In genomic region chr7:140696679-140697446, GRCh38 we compare ENCODE assay signal across 1 cellular context.
TF ChIP-seq lines count a peak whose summit lies in the region.

Gene NDUFB2 (plus strand): TSS chr7:140696708. CDS start chr7:140696745, 37 bp downstream.

TF ChIP-seq in K562, 482 proteins besides CTCF, POLR2A, EP300 and RAD21 (continued from another document and continues in another):
- no peak for TF ChIP-seq ELK1 (CRISPR knock-in tag; IDR thresholded peaks at IDR 0.05)
- TF ChIP-seq ID3 (CRISPR knock-in tag; IDR thresholded peaks at IDR 0.05): no peak
- TF ChIP-seq ID3 (tag; IDR thresholded peaks at IDR 0.05): peak; percentile 82; the same call in 1 of the 2 replicates
- TF ChIP-seq MAX (CRISPR knock-in tag; IDR thresholded peaks at IDR 0.05): peak; percentile 98
- TF ChIP-seq GTF2E2 (tag; IDR thresholded peaks at IDR 0.05): 0 out of 2 replicates have a peak, but pooled peaks have one; percentile 57
- 0 out of 2 replicates have a peak, but pooled peaks have one; percentile 12 for TF ChIP-seq SMC3 (conservative IDR thresholded peaks at IDR 0.05; ENCODE audit: insufficient read depth, low read depth, low read length)
- TF ChIP-seq IRF2 (CRISPR knock-in tag; IDR thresholded peaks at IDR 0.05): no peak
- no peak for TF ChIP-seq HMG20B (CRISPR knock-in tag; IDR thresholded peaks at IDR 0.05)
- peak; percentile 14 to 91 for TF ChIP-seq AFF1 (IDR thresholded peaks at IDR 0.05; ENCODE audit: low read depth in 1 of 2, partially characterized antibody in 2 of 2)
- no peak for TF ChIP-seq CLOCK (CRISPR knock-in tag; IDR thresholded peaks at IDR 0.05; ENCODE audit: borderline replicate concordance)
- peak; percentile 86 to 88 for TF ChIP-seq NRF1 (conservative IDR thresholded peaks at IDR 0.05 in 1 of 2, IDR thresholded peaks at IDR 0.05 in 1 of 2)
- TF ChIP-seq POLR2B (IDR thresholded peaks at IDR 0.05; ENCODE audit: low read depth, partially characterized antibody): peak; percentile 97
- peak; percentile 89 for TF ChIP-seq RB1 (IDR thresholded peaks at IDR 0.05; ENCODE audit: low read depth)
- TF ChIP-seq PBX2 (CRISPR knock-in tag; IDR thresholded peaks at IDR 0.05; ENCODE audit: low read depth): no peak
- TF ChIP-seq PBX2 (tag; conservative IDR thresholded peaks at IDR 0.05; ENCODE audit: low read depth): no peak; the same call in 1 of the 2 replicates
- no peak; the same call in 1 of the 2 replicates for TF ChIP-seq ZNF121 (CRISPR knock-in tag; conservative IDR thresholded peaks at IDR 0.05)
- no peak for TF ChIP-seq NFE2L1 (tag; IDR thresholded peaks at IDR 0.05; ENCODE audit: borderline replicate concordance, low read depth)
- TF ChIP-seq ATF7 (IDR thresholded peaks at IDR 0.05): peak; percentile 96
- TF ChIP-seq CBFA2T3 (IDR thresholded peaks at IDR 0.05): no peak
- no peak for TF ChIP-seq NCOR1 (IDR thresholded peaks at IDR 0.05)
- TF ChIP-seq TAL1 (IDR thresholded peaks at IDR 0.05): no peak
- TF ChIP-seq CAMTA2 (CRISPR knock-in tag; conservative IDR thresholded peaks at IDR 0.05): no peak
- TF ChIP-seq SP1 (CRISPR knock-in tag; IDR thresholded peaks at IDR 0.05): peak; percentile 91
- peak; percentile 10; the same call in 1 of the 2 replicates for TF ChIP-seq BCOR (IDR thresholded peaks at IDR 0.05)
- no peak for TF ChIP-seq MTF1 (CRISPR knock-in tag; IDR thresholded peaks at IDR 0.05; ENCODE audit: borderline replicate concordance)
- TF ChIP-seq GABPB1 (CRISPR knock-in tag; IDR thresholded peaks at IDR 0.05): peak; percentile 87
- no peak for TF ChIP-seq ZNF347 (CRISPR knock-in tag; IDR thresholded peaks at IDR 0.05; ENCODE audit: low read depth)
- TF ChIP-seq CEBPG (CRISPR knock-in tag; IDR thresholded peaks at IDR 0.05): no peak
- TF ChIP-seq CEBPG (tag; conservative IDR thresholded peaks at IDR 0.05 in 1 of 2, IDR thresholded peaks at IDR 0.05 in 1 of 2): no peak
- no peak for TF ChIP-seq ADNP (tag; IDR thresholded peaks at IDR 0.05)
- TF ChIP-seq KHSRP (IDR thresholded peaks at IDR 0.05): 0 out of 2 replicates have a peak, but pooled peaks have one; percentile 4
- TF ChIP-seq EGR1 (conservative IDR thresholded peaks at IDR 0.05): peak; percentile 26
- no peak for TF ChIP-seq MCM7 (IDR thresholded peaks at IDR 0.05)
- TF ChIP-seq ZNF644 (tag; IDR thresholded peaks at IDR 0.05; ENCODE audit: low read depth): no peak
- TF ChIP-seq MGA (IDR thresholded peaks at IDR 0.05): peak; percentile 94
- TF ChIP-seq SMARCB1 (IDR thresholded peaks at IDR 0.05; ENCODE audit: insufficient read length, low read depth): no peak
- TF ChIP-seq MLX (CRISPR knock-in tag; conservative IDR thresholded peaks at IDR 0.05): no peak; a peak in 2 of 4 replicates
- TF ChIP-seq MAFG (tag; conservative IDR thresholded peaks at IDR 0.05): no peak
- no peak for TF ChIP-seq ZC3H4 (CRISPR knock-in tag; IDR thresholded peaks at IDR 0.05; ENCODE audit: borderline replicate concordance)
